ENCODE assay signal across 23 cellular contexts in genomic region chr10:132865851-132866600, GRCh38.
DNase-seq lines count a peak whose midpoint lies in the region; ATAC-seq and TF ChIP-seq lines count a peak whose summit lies in the region.
"Had no signal": no experiment of that assay in that cellular context is flagged by ENCODE, and none has a peak within 500 bp of the region (broad histone marks: within the 10 kb centered on the region; RNA-seq: fewer than 3 reads in every experiment).

No MANE protein-coding gene starts in this region.

- ATAC-seq in stimulated activated naive CD8-positive, alpha-beta T cell treated with anti-CD3 and anti-CD28 coated beads, Interleukin-15, amount 100 ng/mL, for 72 hours: peak; percentile 22
- ATAC-seq in stimulated activated naive CD8-positive, alpha-beta T cell treated with anti-CD3 and anti-CD28 coated beads, Interleukin-15, Interleukin-2, amounts not matched to agents 100 U/mL and 50 U/mL, for 24 hours: no peak
- no peak for ATAC-seq in left cardiac atrium
- no peak for ATAC-seq in sciatic nerve
- ATAC-seq in HG03439 (IDR thresholded peaks at IDR 0.05; ENCODE audit: unreplicated experiment): no peak
- ATAC-seq: GM23338, left lobe of liver, mucosa of descending colon, T-cell had no signal

- peaks cover 22% of the 10 kb centered on the region for H3K4me1 Mint-ChIP-seq in stimulated activated naive CD8-positive, alpha-beta T cell treated with anti-CD3 and anti-CD28 coated beads, Interleukin-15, amount 100 ng/mL, for 72 hours

- DNase-seq in stimulated activated naive CD8-positive, alpha-beta T cell treated with anti-CD3 and anti-CD28 coated beads, Interleukin-15, amount 100 ng/mL, for 72 hours: peak in 1 of 2 donors; percentile 4
- DNase-seq in stimulated activated naive CD8-positive, alpha-beta T cell treated with anti-CD3 and anti-CD28 coated beads, Interleukin-15, Interleukin-2, amounts not matched to agents 100 U/mL and 50 U/mL, for 24 hours: no peak
- DNase-seq in left cardiac atrium: peak; percentile 12
- DNase-seq in sciatic nerve (ENCODE audit: low spot score): peak; percentile 46
- no peak for DNase-seq in NCI-H1092 (lab: John Stamatoyannopoulos, UW)
- no peak for DNase-seq in GM20000 (ENCODE audit: low spot score)
- DNase-seq: activated CD4-positive, alpha-beta T cell treated with anti-CD3 and anti-CD28 coated beads, Interleukin-2, amount 10 ng/mL, durations not matched to agents 7 days and 5 days; CD8-positive, alpha-beta memory T cell; effector memory CD4-positive, alpha-beta T cell; esophagus squamous epithelium; GF-D8; MG63; NCI-H146; NCI-H748 treated with DMSO at 0.1 percent for 48 hours; retina; SHP77 treated with DMSO at 0.1 percent for 48 hours; stimulated activated CD4-positive, alpha-beta T cell treated with anti-CD3 and anti-CD28 coated beads, Interleukin-15, amount 100 ng/mL, for 24 hours had no signal

- H3K27ac Mint-ChIP-seq in stimulated activated naive CD8-positive, alpha-beta T cell treated with anti-CD3 and anti-CD28 coated beads, Interleukin-15, amount 100 ng/mL, for 72 hours: no peak overlapping the region
- H3K27ac Mint-ChIP-seq: activated CD4-positive, alpha-beta T cell treated with anti-CD3 and anti-CD28 coated beads, Interleukin-2, amount 10 ng/mL, durations not matched to agents 7 days and 5 days; activated naive CD4-positive, alpha-beta T cell treated with anti-CD3 and anti-CD28 coated beads, Interleukin-2, amount 50 U/mL, for 72 hours; CD8-positive, alpha-beta memory T cell; GM23338; T-cell had no signal

- TF ChIP-seq CTCF in GM20000 (IDR thresholded peaks at IDR 0.05; ENCODE audit: extremely low read depth, missing control alignments): no peak

- H3K27me3 Mint-ChIP-seq in stimulated activated naive CD8-positive, alpha-beta T cell treated with anti-CD3 and anti-CD28 coated beads, Interleukin-15, amount 100 ng/mL, for 72 hours: peaks cover 60% of the 10 kb centered on the region
- H3K27me3 Mint-ChIP-seq: activated CD4-positive, alpha-beta T cell treated with anti-CD3 and anti-CD28 coated beads, Interleukin-2, amount 10 ng/mL, durations not matched to agents 7 days and 5 days had no signal

- intact Hi-C loops in left cardiac atrium (cut with DNase I) (no loop called here), sciatic nerve (cut with DNase I) (no loop called here)

- no peaks in the 10 kb centered on the region for H3K9me3 Mint-ChIP-seq in stimulated activated naive CD8-positive, alpha-beta T cell treated with anti-CD3 and anti-CD28 coated beads, Interleukin-15, amount 100 ng/mL, for 72 hours
- H3K9me3 Mint-ChIP-seq: activated CD4-positive, alpha-beta T cell treated with anti-CD3 and anti-CD28 coated beads, Interleukin-2, amount 10 ng/mL, durations not matched to agents 7 days and 5 days; CD8-positive, alpha-beta memory T cell; T-cell had no signal

- H3K4me3 Mint-ChIP-seq in stimulated activated naive CD8-positive, alpha-beta T cell treated with anti-CD3 and anti-CD28 coated beads, Interleukin-15, amount 100 ng/mL, for 72 hours: no peak overlapping the region
- H3K4me3 Mint-ChIP-seq: activated CD4-positive, alpha-beta T cell treated with anti-CD3 and anti-CD28 coated beads, Interleukin-2, amount 10 ng/mL, durations not matched to agents 7 days and 5 days; CD8-positive, alpha-beta memory T cell; GM23338; T-cell had no signal

Comparison
In these comparisons a context has a peak if more than half of its experiments do, and no peak if none do; other contexts are left out.
1. DNase-seq: peak in left cardiac atrium (single experiment) and sciatic nerve (single experiment); none in stimulated activated naive CD8-positive, alpha-beta T cell treated with anti-CD3 and anti-CD28 coated beads, Interleukin-15, Interleukin-2, amounts not matched to agents 100 U/mL and 50 U/mL, for 24 hours (single experiment), NCI-H1092 (single experiment) and GM20000 (single experiment).